Comparison of ENCODE assay signal across 8 cellular contexts in genomic region chr10:87436104-87436503, GRCh38.
A peak's percentile ranks its signal among the peaks of the same experiment; 100 is the strongest.
DNase-seq lines count a peak whose midpoint lies in the region; ATAC-seq, FAIRE-seq and TF ChIP-seq lines count a peak whose summit lies in the region.
"Not testable (repeated sequence)": the region's sequence is repeated elsewhere in the genome, so short reads cannot be mapped to it uniquely, and the experiment has no call there.

No MANE protein-coding gene starts in this region.

- H3K27ac Mint-ChIP-seq in activated naive CD8-positive, alpha-beta T cell treated with anti-CD3 and anti-CD28 coated beads, Interleukin-2, amount 10 ng/mL, durations not matched to agents 7 days and 5 days, result not testable (repeated sequence)

- DNase-seq in WERI-Rb-1 (peak; percentile 49), left ventricle myocardium inferior (peak; percentile 12), pancreas (peak in 4 of 6 donors; percentile 22 to 36 (median 27)), aorta (peak in 1 of 2 donors; percentile 78)
- peak; percentile 45 for DNase-seq in activated naive CD8-positive, alpha-beta T cell treated with anti-CD3 and anti-CD28 coated beads, Interleukin-2, amount 10 ng/mL, durations not matched to agents 7 days and 5 days

- H3K36me3 ChIP-seq in WERI-Rb-1; left ventricle myocardium inferior; pancreas; aorta (ENCODE audit: control insufficient read depth in 1 of 2, insufficient read depth in 2 of 2, low read length in 1 of 2): not testable (repeated sequence)

- ATAC-seq in GM18873 (IDR thresholded peaks at IDR 0.05; ENCODE audit: low FRiP score, unreplicated experiment) (peak; percentile 65), GM21786 (IDR thresholded peaks at IDR 0.05; ENCODE audit: unreplicated experiment) (peak; percentile 84), HG03159 (IDR thresholded peaks at IDR 0.05; ENCODE audit: unreplicated experiment) (peak; percentile 76), pancreas (peak; percentile 88 to 95 (median 94)), aorta (ENCODE audit: low FRiP score) (peak; percentile 94)
- peak; percentile 90 for ATAC-seq in activated naive CD8-positive, alpha-beta T cell treated with anti-CD3 and anti-CD28 coated beads, Interleukin-2, amount 10 ng/mL, durations not matched to agents 7 days and 5 days (ENCODE audit: low read depth)

- not testable (repeated sequence) for H3K9me3 Mint-ChIP-seq in activated naive CD8-positive, alpha-beta T cell treated with anti-CD3 and anti-CD28 coated beads, Interleukin-2, amount 10 ng/mL, durations not matched to agents 7 days and 5 days

- H3K27ac ChIP-seq in WERI-Rb-1; left ventricle myocardium inferior (replicated peaks); pancreas; aorta (ENCODE audit: low read depth in 1 of 2, low read length in 2 of 2): not testable (repeated sequence)

- H3K4me3 ChIP-seq in WERI-Rb-1 (ENCODE audit: low read depth, low read length); left ventricle myocardium inferior; pancreas; aorta (ENCODE audit: low read length in 2 of 2): not testable (repeated sequence)

- H3K36me3 Mint-ChIP-seq in activated naive CD8-positive, alpha-beta T cell treated with anti-CD3 and anti-CD28 coated beads, Interleukin-2, amount 10 ng/mL, durations not matched to agents 7 days and 5 days, result not testable (repeated sequence)

- H3K27me3 ChIP-seq in WERI-Rb-1 (ENCODE audit: insufficient read depth, low read depth, severe bottlenecking); left ventricle myocardium inferior (ENCODE audit: low read depth); pancreas; aorta (ENCODE audit: control insufficient read depth in 1 of 2, insufficient read depth in 2 of 2, low read length in 1 of 2): not testable (repeated sequence)

- H3K4me3 Mint-ChIP-seq in activated naive CD8-positive, alpha-beta T cell treated with anti-CD3 and anti-CD28 coated beads, Interleukin-2, amount 10 ng/mL, durations not matched to agents 7 days and 5 days, result not testable (repeated sequence)

- POLR2A ChIA-PET in activated naive CD8-positive, alpha-beta T cell treated with anti-CD3 and anti-CD28 coated beads, Interleukin-2, amount 10 ng/mL, durations not matched to agents 7 days and 5 days (lab: Charles Lee), result not testable (repeated sequence)

- not testable (repeated sequence) for FAIRE-seq in pancreas (lab: Jason Lieb, UNC)

- not testable (repeated sequence) for H3K9me3 ChIP-seq in WERI-Rb-1 (ENCODE audit: severe bottlenecking); left ventricle myocardium inferior (replicated peaks); pancreas; aorta (ENCODE audit: control insufficient read depth, low read length)

- not testable (repeated sequence) for TF ChIP-seq CTCF in WERI-Rb-1 (IDR thresholded peaks at IDR 0.05; ENCODE audit: low read depth, low read length); pancreas (IDR thresholded peaks at IDR 0.05)
- peak; percentile 19 for TF ChIP-seq CTCF in left ventricle myocardium inferior (IDR thresholded peaks at IDR 0.05; ENCODE audit: borderline replicate concordance)

- not testable (repeated sequence) for H3K4me1 Mint-ChIP-seq in activated naive CD8-positive, alpha-beta T cell treated with anti-CD3 and anti-CD28 coated beads, Interleukin-2, amount 10 ng/mL, durations not matched to agents 7 days and 5 days

- intact Hi-C loops in left ventricle myocardium inferior (cut with micrococcal nuclease); pancreas (cut with DNase I); aorta (cut with DNase I): not testable (repeated sequence)

- H3K27me3 Mint-ChIP-seq in activated naive CD8-positive, alpha-beta T cell treated with anti-CD3 and anti-CD28 coated beads, Interleukin-2, amount 10 ng/mL, durations not matched to agents 7 days and 5 days, result not testable (repeated sequence)

- WGBS in pancreas, 2 donors, result 0 to 2% methylated on average over 11 to 12 of the region's 14 CpGs
- 1 to 6% methylated on average over 10 to 12 of the region's 14 CpGs for whole genome bisulfite sequencing in aorta, 2 donors

- H3K4me1 ChIP-seq in left ventricle myocardium inferior; pancreas; aorta (ENCODE audit: control insufficient read depth in 1 of 2, insufficient read depth in 2 of 2, low read length in 2 of 2): not testable (repeated sequence)
